In the genomic region with DNA sequence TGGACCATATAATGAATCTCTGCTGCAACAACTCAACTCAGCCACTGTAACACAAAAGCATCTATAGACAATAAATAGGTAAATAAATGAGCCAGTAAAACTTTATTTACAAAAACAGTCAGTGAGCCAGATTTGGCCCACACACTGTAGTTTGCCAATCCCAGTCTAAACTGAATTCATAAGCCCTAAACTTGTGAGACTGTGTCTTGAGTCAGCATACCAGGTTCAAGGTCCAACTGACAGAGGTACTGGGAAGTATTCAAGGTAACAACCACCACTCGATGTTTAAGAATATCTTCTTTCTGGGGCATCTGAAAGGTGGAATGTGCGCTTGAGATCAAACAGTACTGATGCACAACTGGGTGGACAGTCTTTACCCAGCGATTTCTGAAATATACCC, we compare ENCODE assay signal across 16 cellular contexts.
DNase-seq lines count a peak whose midpoint lies in the region; ATAC-seq, FAIRE-seq and TF ChIP-seq lines count a peak whose summit lies in the region.
"Had no signal": no experiment of that assay in that cellular context is flagged by ENCODE, and none has a peak within 500 bp of the region (broad histone marks: within the 10 kb centered on the region; RNA-seq: fewer than 3 reads in every experiment).

No MANE protein-coding gene starts in this region.

- H3K4me1 Mint-ChIP-seq in neural progenitor cell, result no peaks in the 10 kb centered on the region

- no peak overlapping the region for H3K9ac ChIP-seq in keratinocyte (ENCODE audit: control insufficient read depth, extremely low read depth, insufficient read depth, low read length)
- H3K9ac ChIP-seq in neural progenitor cell, result no peak overlapping the region

- H3K36me3 ChIP-seq in RWPE2 (ENCODE audit: low read depth), result peaks cover 60% of the 10 kb centered on the region
- H3K36me3 ChIP-seq in keratinocyte (ENCODE audit: control insufficient read depth in 2 of 2, extremely low read depth in 1 of 2, insufficient read depth in 2 of 2, low read length in 2 of 2), result peaks cover 6 to 12% of the 10 kb centered on the region in 2 experiments
- peaks cover 0 to 29% of the 10 kb centered on the region in 2 donors for H3K36me3 ChIP-seq in vagina
- H3K36me3 ChIP-seq in neural progenitor cell, result peaks cover 3% of the 10 kb centered on the region

- no peaks in the 10 kb centered on the region for H4K20me1 ChIP-seq in keratinocyte (ENCODE audit: control insufficient read depth, extremely low read depth, insufficient read depth, low read length)
- no peaks in the 10 kb centered on the region for H4K20me1 ChIP-seq in neural progenitor cell (ENCODE audit: low read depth)

- TF ChIP-seq POLR2A in GM12891 (IDR thresholded peaks at IDR 0.05; ENCODE audit: low read depth, low read length) (no peak), vagina (IDR thresholded peaks at IDR 0.05) (no peak)

- no peaks in the 10 kb centered on the region for H3K9me3 Mint-ChIP-seq in neural progenitor cell
- H3K9me3 Mint-ChIP-seq: H9 had no signal

- dilution Hi-C loops in keratinocyte (cut with MboI; ENCODE audit: extremely low pct_ligation_motif_present, low sequenced_read_pairs), result no loop called here

- H3K27me3 ChIP-seq in RWPE2 (ENCODE audit: insufficient read depth, poor library complexity, severe bottlenecking) (no peaks in the 10 kb centered on the region), keratinocyte (ENCODE audit: control insufficient read depth, extremely low read depth, insufficient read depth, low read length) (no peaks in the 10 kb centered on the region), vagina (no peaks in the 10 kb centered on the region), neural progenitor cell (no peaks in the 10 kb centered on the region)
- H3K27me3 ChIP-seq: BE2C had no signal

- no peaks in the 10 kb centered on the region for H3K9me1 ChIP-seq in keratinocyte (ENCODE audit: control insufficient read depth, extremely low read depth, insufficient read depth, low read length)

- peaks cover 14% of the 10 kb centered on the region for H3K36me3 Mint-ChIP-seq in neural progenitor cell

- H3K4me3 ChIP-seq in RWPE2 (ENCODE audit: severe bottlenecking) (no peak overlapping the region), keratinocyte (ENCODE audit: control insufficient read depth in 2 of 3, extremely low read depth in 1 of 3, insufficient read depth in 2 of 3, low read depth in 1 of 3, low read length in 3 of 3) (no peak overlapping the region), vagina (no peak overlapping the region), neural progenitor cell (no peak overlapping the region)

- H3K4me1 ChIP-seq in RWPE2 (ENCODE audit: insufficient read depth, poor library complexity, severe bottlenecking) (peaks cover 17% of the 10 kb centered on the region), keratinocyte (ENCODE audit: control insufficient read depth, extremely low read depth, insufficient read depth, low read length) (peaks cover 10% of the 10 kb centered on the region), vagina (no peaks in the 10 kb centered on the region), neural progenitor cell (no peaks in the 10 kb centered on the region)

- H3K4me3 Mint-ChIP-seq in neural progenitor cell, result no peak overlapping the region
- H3K4me3 Mint-ChIP-seq: CD4-positive, CD25-positive, alpha-beta regulatory T cell; H9 had no signal

- no peak for ATAC-seq in RWPE2 (ENCODE audit: low read depth)

- TF ChIP-seq CTCF in RWPE2 (IDR thresholded peaks at IDR 0.05; ENCODE audit: poor library complexity, severe bottlenecking) (no peak), keratinocyte (optimal IDR thresholded peaks at IDR 0.05 in 1 of 3, IDR thresholded peaks at IDR 0.05 in 1 of 3, conservative IDR thresholded peaks at IDR 0.05 in 1 of 3; ENCODE audit: extremely low read depth in 1 of 3, insufficient read depth in 2 of 3, low read length in 3 of 3) (no peak), vagina (IDR thresholded peaks at IDR 0.05) (no peak), neural progenitor cell (IDR thresholded peaks at IDR 0.05) (no peak)

- no peak overlapping the region for H3K27ac Mint-ChIP-seq in neural progenitor cell
- H3K27ac Mint-ChIP-seq: CD4-positive, CD25-positive, alpha-beta regulatory T cell; H9 had no signal

- H3K27me3 Mint-ChIP-seq in neural progenitor cell (ENCODE audit: insufficient read depth, low read depth), result no peaks in the 10 kb centered on the region
- H3K27me3 Mint-ChIP-seq: CD4-positive, CD25-positive, alpha-beta regulatory T cell had no signal

- peak; percentile 9 for FAIRE-seq in GM12891 (lab: Jason Lieb, UNC)
- FAIRE-seq in keratinocyte (lab: Jason Lieb, UNC), result no peak

- H3K4me2 ChIP-seq in keratinocyte (ENCODE audit: control insufficient read depth, extremely low read depth, insufficient read depth, low read depth, low read length), result no peak overlapping the region
- H3K4me2 ChIP-seq in neural progenitor cell, result no peak overlapping the region

- H3K27ac ChIP-seq in RWPE2 (ENCODE audit: poor library complexity, severe bottlenecking) (peak overlapping the region; percentile 45), keratinocyte (ENCODE audit: control insufficient read depth, insufficient read depth, low read length) (peak overlapping the region; percentile 22), vagina (no peak overlapping the region), neural progenitor cell (no peak overlapping the region)

- in situ Hi-C loops in ACHN (cut with HindIII; ENCODE audit: low pct_ligation_motif_present, low pct_unique_long_range_greater_than_20kb, low sequenced_read_pairs), result no loop called here

- no peaks in the 10 kb centered on the region for H3F3A ChIP-seq in neural progenitor cell (ENCODE audit: low read depth)

- DNase-seq in GM12891 (ENCODE audit: insufficient read length, low spot score) (no peak), RWPE2 (ENCODE audit: low spot score) (no peak), keratinocyte (ENCODE audit: low read depth, low spot score) (no peak), renal cortical epithelial cell (ENCODE audit: low read depth) (peak; percentile 42), vagina (ENCODE audit: extremely low spot score in 2 of 2) (no peak), ACHN (no peak), neural progenitor cell (ENCODE audit: low spot score) (no peak)
- DNase-seq: BE2C; CD4-positive, CD25-positive, alpha-beta regulatory T cell; H9; KBM-7; NCI-H1694 treated with DMSO at 0.1 percent for 48 hours; NCI-H510A; NCI-H748 treated with DMSO at 0.1 percent for 48 hours; SHP77 treated with DMSO at 0.1 percent for 48 hours had no signal

- H3K79me2 ChIP-seq in keratinocyte (ENCODE audit: control insufficient read depth, insufficient read depth, low read length), result no peaks in the 10 kb centered on the region
- H3K79me2 ChIP-seq in neural progenitor cell (ENCODE audit: low read depth), result no peaks in the 10 kb centered on the region

- intact Hi-C loops in vagina (cut with DNase I), result no loop called here

- H2AFZ ChIP-seq in keratinocyte (ENCODE audit: control insufficient read depth, low read length) (no peak overlapping the region), neural progenitor cell (replicated peaks) (no peak overlapping the region)

- H3K9me3 ChIP-seq in RWPE2 (ENCODE audit: severe bottlenecking) (no peaks in the 10 kb centered on the region), keratinocyte (ENCODE audit: control insufficient read depth, low read depth, low read length) (no peaks in the 10 kb centered on the region), vagina (no peaks in the 10 kb centered on the region), neural progenitor cell (ENCODE audit: low read depth) (no peaks in the 10 kb centered on the region)
- H3K9me3 ChIP-seq: BE2C, Caco-2 had no signal

TF ChIP-seq in GM12891, 5 proteins besides CTCF, POLR2A, EP300 and RAD21:
- TF ChIP-seq POU2F2 (IDR thresholded peaks at IDR 0.05; ENCODE audit: low read depth, low read length) (no peak), TAF1 (IDR thresholded peaks at IDR 0.05; ENCODE audit: low read depth, low read length) (no peak), SPI1 (IDR thresholded peaks at IDR 0.05; ENCODE audit: low read depth, low read length) (no peak)
TF ChIP-seq in GM12891: peak in this region for 0.

Comparison
In these comparisons a context has a peak if more than half of its experiments do, and no peak if none do; other contexts are left out.
1. H3K27ac ChIP-seq: peak in RWPE2 (single experiment) and keratinocyte (single experiment); none in vagina (single experiment) and neural progenitor cell (single experiment).